In the genomic region with DNA sequence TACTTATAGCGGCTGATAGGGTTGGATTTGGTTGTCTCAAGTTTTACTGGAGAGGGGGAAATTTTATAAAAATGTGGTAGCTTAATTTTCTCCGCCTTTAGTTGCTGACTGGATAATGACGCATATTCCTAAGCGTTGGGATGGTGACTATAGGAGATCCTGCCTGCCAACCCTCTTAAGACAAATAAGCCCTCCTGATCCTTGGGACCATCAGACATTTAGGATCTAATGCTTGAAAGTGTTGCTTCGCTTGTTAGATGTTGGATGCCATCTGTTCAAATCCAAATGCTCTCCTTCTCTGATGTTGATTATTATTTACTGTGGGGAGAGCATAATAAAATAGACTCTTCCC, we compare ENCODE assay signal across 7 cellular contexts. TPM values are rescaled to one million over a fixed set of nuclear protein-coding genes. Genes with fewer than 3 reads are reported as not detected.
DNase-seq lines count a peak whose midpoint lies in the region; ATAC-seq and TF ChIP-seq lines count a peak whose summit lies in the region.

No MANE protein-coding gene starts in this region.

- peak overlapping the region; percentile 6; the same call in 1 of the 2 replicates for H3K27ac ChIP-seq in HEK293 (ENCODE audit: extremely low read depth, low read depth, low read length)
- peak overlapping the region; percentile 88 for H3K27ac ChIP-seq in VCaP
- peak overlapping the region in 3 of 4 donors; percentile 95 to 99 (median 99) for H3K27ac ChIP-seq in gastroesophageal sphincter

- no peak for DNase-seq in stimulated activated effector memory CD8-positive, alpha-beta T cell treated with anti-CD3 and anti-CD28 coated beads, Interleukin-12 subunit alpha, Interleukin-12 subunit beta, amount 100 ng/mL, for 72 hours (ENCODE audit: low spot score in 2 of 2)
- DNase-seq in NOMO-1 (lab: John Stamatoyannopoulos, UW; ENCODE audit: unreplicated experiment in 2 of 2) (no peak), HuH-7 (ENCODE audit: low spot score) (no peak)

- POLR2A ChIA-PET in HEK293 (lab: Yijun Ruan, JAX) = interaction anchor here (1.0 to 1.1 kb wide), 2 partner anchors 27 to 69 kb away, joined by 3 to 4 read pairs; no protein-coding TSS in a partner anchor

- H3K9me3 ChIP-seq in HEK293 (ENCODE audit: control insufficient read depth, insufficient read depth, low read depth, low read length) (no peaks in the 10 kb centered on the region), gastroesophageal sphincter (no peaks in the 10 kb centered on the region)

- peaks cover 56% of the 10 kb centered on the region for H3K4me1 Mint-ChIP-seq in stimulated activated effector memory CD8-positive, alpha-beta T cell treated with anti-CD3 and anti-CD28 coated beads, Interleukin-12 subunit alpha, Interleukin-12 subunit beta, amount 100 ng/mL, for 72 hours

- H3K4me1 ChIP-seq in HEK293 (ENCODE audit: control insufficient read depth, insufficient read depth, low read length) (peaks cover 10% of the 10 kb centered on the region), gastroesophageal sphincter (peaks cover 9 to 55% (median 14%) of the 10 kb centered on the region in 3 donors)

- ATAC-seq in gastroesophageal sphincter (no peak), HG03354 (IDR thresholded peaks at IDR 0.05; ENCODE audit: poor library complexity, severe bottlenecking, unreplicated experiment) (no peak)
- ATAC-seq in stimulated activated effector memory CD8-positive, alpha-beta T cell treated with anti-CD3 and anti-CD28 coated beads, Interleukin-12 subunit alpha, Interleukin-12 subunit beta, amount 100 ng/mL, for 72 hours = no peak

- H3K9me3 Mint-ChIP-seq in stimulated activated effector memory CD8-positive, alpha-beta T cell treated with anti-CD3 and anti-CD28 coated beads, Interleukin-12 subunit alpha, Interleukin-12 subunit beta, amount 100 ng/mL, for 72 hours = no peaks in the 10 kb centered on the region

- peak overlapping the region; percentile 86 for H3K4me3 Mint-ChIP-seq in stimulated activated effector memory CD8-positive, alpha-beta T cell treated with anti-CD3 and anti-CD28 coated beads, Interleukin-12 subunit alpha, Interleukin-12 subunit beta, amount 100 ng/mL, for 72 hours

- peak overlapping the region; percentile 85 for H3K27ac Mint-ChIP-seq in stimulated activated effector memory CD8-positive, alpha-beta T cell treated with anti-CD3 and anti-CD28 coated beads, Interleukin-12 subunit alpha, Interleukin-12 subunit beta, amount 100 ng/mL, for 72 hours

- H3K4me3 ChIP-seq in HEK293 (ENCODE audit: low read depth, low read length) = peak overlapping the region; percentile 76
- H3K4me3 ChIP-seq in gastroesophageal sphincter = peak overlapping the region; percentile 83 to 97

- H3K27me3 ChIP-seq in gastroesophageal sphincter = no peaks in the 10 kb centered on the region

- no peak for TF ChIP-seq POLR2A in gastroesophageal sphincter (IDR thresholded peaks at IDR 0.05)

- H3K36me3 Mint-ChIP-seq in stimulated activated effector memory CD8-positive, alpha-beta T cell treated with anti-CD3 and anti-CD28 coated beads, Interleukin-12 subunit alpha, Interleukin-12 subunit beta, amount 100 ng/mL, for 72 hours = peaks cover 9% of the 10 kb centered on the region

- H3K36me3 ChIP-seq in HEK293 (ENCODE audit: control insufficient read depth in 2 of 2, insufficient read depth in 1 of 2, low read length in 2 of 2) (no peaks in the 10 kb centered on the region), gastroesophageal sphincter (no peaks in the 10 kb centered on the region)

- no peak for TF ChIP-seq EP300 in gastroesophageal sphincter (IDR thresholded peaks at IDR 0.05)

- CTCF ChIA-PET in HEK293 (lab: Yijun Ruan, JAX) = no interaction called here

- TF ChIP-seq CTCF in HEK293 (tag by site-specific recombination; IDR thresholded peaks at IDR 0.05) (no peak), VCaP (conservative IDR thresholded peaks at IDR 0.05) (no peak), gastroesophageal sphincter (IDR thresholded peaks at IDR 0.05) (no peak)

- WGBS in gastroesophageal sphincter (ENCODE audit: low coverage in 1 of 2), 2 donors = 33% methylated on average over 5 of the region's 5 CpGs

TF ChIP-seq in HEK293, 187 proteins besides CTCF, POLR2A, EP300 and RAD21:
- no peak for TF ChIP-seq ZNF621 (tag by site-specific recombination; IDR thresholded peaks at IDR 0.05)
- TF ChIP-seq, protein P1, sequence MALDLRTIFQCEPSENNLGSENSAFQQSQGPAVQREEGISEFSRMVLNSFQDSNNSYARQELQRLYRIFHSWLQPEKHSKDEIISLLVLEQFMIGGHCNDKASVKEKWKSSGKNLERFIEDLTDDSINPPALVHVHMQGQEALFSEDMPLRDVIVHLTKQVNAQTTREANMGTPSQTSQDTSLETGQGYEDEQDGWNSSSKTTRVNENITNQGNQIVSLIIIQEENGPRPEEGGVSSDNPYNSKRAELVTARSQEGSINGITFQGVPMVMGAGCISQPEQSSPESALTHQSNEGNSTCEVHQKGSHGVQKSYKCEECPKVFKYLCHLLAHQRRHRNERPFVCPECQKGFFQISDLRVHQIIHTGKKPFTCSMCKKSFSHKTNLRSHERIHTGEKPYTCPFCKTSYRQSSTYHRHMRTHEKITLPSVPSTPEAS (tag by site-specific recombination; IDR thresholded peaks at IDR 0.05) = no peak
- TF ChIP-seq, protein P2, sequence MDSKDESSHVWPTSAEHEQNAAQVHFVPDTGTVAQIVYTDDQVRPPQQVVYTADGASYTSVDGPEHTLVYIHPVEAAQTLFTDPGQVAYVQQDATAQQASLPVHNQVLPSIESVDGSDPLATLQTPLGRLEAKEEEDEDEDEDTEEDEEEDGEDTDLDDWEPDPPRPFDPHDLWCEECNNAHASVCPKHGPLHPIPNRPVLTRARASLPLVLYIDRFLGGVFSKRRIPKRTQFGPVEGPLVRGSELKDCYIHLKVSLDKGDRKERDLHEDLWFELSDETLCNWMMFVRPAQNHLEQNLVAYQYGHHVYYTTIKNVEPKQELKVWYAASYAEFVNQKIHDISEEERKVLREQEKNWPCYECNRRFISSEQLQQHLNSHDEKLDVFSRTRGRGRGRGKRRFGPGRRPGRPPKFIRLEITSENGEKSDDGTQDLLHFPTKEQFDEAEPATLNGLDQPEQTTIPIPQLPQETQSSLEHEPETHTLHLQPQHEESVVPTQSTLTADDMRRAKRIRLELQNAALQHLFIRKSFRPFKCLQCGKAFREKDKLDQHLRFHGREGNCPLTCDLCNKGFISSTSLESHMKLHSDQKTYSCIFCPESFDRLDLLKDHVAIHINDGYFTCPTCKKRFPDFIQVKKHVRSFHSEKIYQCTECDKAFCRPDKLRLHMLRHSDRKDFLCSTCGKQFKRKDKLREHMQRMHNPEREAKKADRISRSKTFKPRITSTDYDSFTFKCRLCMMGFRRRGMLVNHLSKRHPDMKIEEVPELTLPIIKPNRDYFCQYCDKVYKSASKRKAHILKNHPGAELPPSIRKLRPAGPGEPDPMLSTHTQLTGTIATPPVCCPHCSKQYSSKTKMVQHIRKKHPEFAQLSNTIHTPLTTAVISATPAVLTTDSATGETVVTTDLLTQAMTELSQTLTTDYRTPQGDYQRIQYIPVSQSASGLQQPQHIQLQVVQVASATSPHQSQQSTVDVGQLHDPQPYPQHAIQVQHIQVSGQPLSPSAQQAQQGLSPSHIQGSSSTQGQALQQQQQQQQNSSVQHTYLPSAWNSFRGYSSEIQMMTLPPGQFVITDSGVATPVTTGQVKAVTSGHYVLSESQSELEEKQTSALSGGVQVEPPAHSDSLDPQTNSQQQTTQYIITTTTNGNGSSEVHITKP (tag by site-specific recombination; IDR thresholded peaks at IDR 0.05) = peak; percentile 39
- TF ChIP-seq, protein P3, sequence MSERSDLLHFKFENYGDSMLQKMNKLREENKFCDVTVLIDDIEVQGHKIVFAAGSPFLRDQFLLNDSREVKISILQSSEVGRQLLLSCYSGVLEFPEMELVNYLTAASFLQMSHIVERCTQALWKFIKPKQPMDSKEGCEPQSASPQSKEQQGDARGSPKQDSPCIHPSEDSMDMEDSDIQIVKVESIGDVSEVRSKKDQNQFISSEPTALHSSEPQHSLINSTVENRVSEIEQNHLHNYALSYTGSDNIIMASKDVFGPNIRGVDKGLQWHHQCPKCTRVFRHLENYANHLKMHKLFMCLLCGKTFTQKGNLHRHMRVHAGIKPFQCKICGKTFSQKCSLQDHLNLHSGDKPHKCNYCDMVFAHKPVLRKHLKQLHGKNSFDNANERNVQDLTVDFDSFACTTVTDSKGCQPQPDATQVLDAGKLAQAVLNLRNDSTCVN (tag by site-specific recombination; optimal IDR thresholded peaks at IDR 0.05) = no peak
- TF ChIP-seq SP7 (tag by site-specific recombination; IDR thresholded peaks at IDR 0.05) = no peak

RNA-seq across cellular contexts. Expression of a gene that starts 2.2 kb away (rescaled TPM):
- 10 to 100 TPM; 49.5 to 67.5 (median 60.9) TPM for total RNA-seq in gastroesophageal sphincter

Comparison
In these comparisons a context has a peak if more than half of its experiments do, and no peak if none do; other contexts are left out.
1. H3K27ac ChIP-seq: peak in every context shown above with its lines; median percentile 99 in gastroesophageal sphincter; 88 in VCaP; 6 in HEK293.